ENCODE assay signal across 3 cellular contexts in the genomic region with DNA sequence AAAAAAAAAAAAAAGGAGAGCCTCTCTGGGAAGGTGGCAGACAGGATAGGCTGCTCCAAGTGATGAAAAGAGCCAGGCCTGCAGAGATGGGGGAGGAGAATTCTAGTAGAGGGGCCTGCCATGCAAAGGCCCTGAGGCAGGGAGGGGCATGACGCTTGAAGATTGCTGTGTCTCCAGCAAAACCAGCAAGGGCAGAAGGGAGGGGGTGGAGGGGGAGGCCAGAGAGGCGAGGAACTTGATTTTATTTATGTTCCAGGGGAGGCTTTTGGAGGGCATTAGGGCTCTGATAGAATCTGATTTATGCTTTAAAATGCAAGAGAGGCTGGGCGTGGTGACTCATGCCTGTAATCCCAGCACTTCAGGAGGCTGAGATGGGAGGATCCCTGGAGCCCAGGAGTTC.
TF ChIP-seq lines count a peak whose summit lies in the region.

No MANE protein-coding gene starts in this region.

TF ChIP-seq in SK-N-SH treated with all-trans-retinoic acid at 6 μM for 48 hours, 23 proteins besides CTCF, POLR2A, EP300 and RAD21 (continues in another document):
- TF ChIP-seq POU6F1 (CRISPR knock-in tag; IDR thresholded peaks at IDR 0.05; ENCODE audit: borderline replicate concordance, low read depth) = no peak
- TF ChIP-seq ZFP3 (CRISPR knock-in tag; IDR thresholded peaks at IDR 0.05) = no peak
- no peak for TF ChIP-seq ZC3H10 (CRISPR knock-in tag; IDR thresholded peaks at IDR 0.05)
- TF ChIP-seq PPARA (CRISPR knock-in tag; IDR thresholded peaks at IDR 0.05; ENCODE audit: borderline replicate concordance) = no peak
- no peak for TF ChIP-seq ISL1 (CRISPR knock-in tag; IDR thresholded peaks at IDR 0.05)
- no peak for TF ChIP-seq CREB5 (CRISPR knock-in tag; IDR thresholded peaks at IDR 0.05; ENCODE audit: low read depth)
- TF ChIP-seq PATZ1 (CRISPR knock-in tag; IDR thresholded peaks at IDR 0.05; ENCODE audit: borderline replicate concordance) = no peak
- TF ChIP-seq SNAI2 (CRISPR knock-in tag; IDR thresholded peaks at IDR 0.05) = no peak
- no peak for TF ChIP-seq GLIS3 (CRISPR knock-in tag; IDR thresholded peaks at IDR 0.05)

TF ChIP-seq in SK-N-SH, 30 proteins besides CTCF, POLR2A, EP300 and RAD21:
- TF ChIP-seq GABPA (IDR thresholded peaks at IDR 0.05; ENCODE audit: low read depth) = no peak
- TF ChIP-seq RXRA (IDR thresholded peaks at IDR 0.05; ENCODE audit: borderline replicate concordance, low read depth) = no peak
- TF ChIP-seq SMC3 (IDR thresholded peaks at IDR 0.05; ENCODE audit: low read depth, low read length) = no peak
- no peak for TF ChIP-seq JUND (IDR thresholded peaks at IDR 0.05)
- TF ChIP-seq TCF12 (IDR thresholded peaks at IDR 0.05) = no peak
- no peak for TF ChIP-seq POLR2AphosphoS5 (IDR thresholded peaks at IDR 0.05; ENCODE audit: low read depth, low read length)
- TF ChIP-seq, protein P1, sequence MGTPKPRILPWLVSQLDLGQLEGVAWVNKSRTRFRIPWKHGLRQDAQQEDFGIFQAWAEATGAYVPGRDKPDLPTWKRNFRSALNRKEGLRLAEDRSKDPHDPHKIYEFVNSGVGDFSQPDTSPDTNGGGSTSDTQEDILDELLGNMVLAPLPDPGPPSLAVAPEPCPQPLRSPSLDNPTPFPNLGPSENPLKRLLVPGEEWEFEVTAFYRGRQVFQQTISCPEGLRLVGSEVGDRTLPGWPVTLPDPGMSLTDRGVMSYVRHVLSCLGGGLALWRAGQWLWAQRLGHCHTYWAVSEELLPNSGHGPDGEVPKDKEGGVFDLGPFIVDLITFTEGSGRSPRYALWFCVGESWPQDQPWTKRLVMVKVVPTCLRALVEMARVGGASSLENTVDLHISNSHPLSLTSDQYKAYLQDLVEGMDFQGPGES (IDR thresholded peaks at IDR 0.05; ENCODE audit: low read depth, low read length) = no peak
- no peak for TF ChIP-seq TAF1 (IDR thresholded peaks at IDR 0.05; ENCODE audit: borderline replicate concordance, low read depth, low read length)
- no peak for TF ChIP-seq RCOR1 (IDR thresholded peaks at IDR 0.05; ENCODE audit: low read length)
- TF ChIP-seq, protein P2, sequence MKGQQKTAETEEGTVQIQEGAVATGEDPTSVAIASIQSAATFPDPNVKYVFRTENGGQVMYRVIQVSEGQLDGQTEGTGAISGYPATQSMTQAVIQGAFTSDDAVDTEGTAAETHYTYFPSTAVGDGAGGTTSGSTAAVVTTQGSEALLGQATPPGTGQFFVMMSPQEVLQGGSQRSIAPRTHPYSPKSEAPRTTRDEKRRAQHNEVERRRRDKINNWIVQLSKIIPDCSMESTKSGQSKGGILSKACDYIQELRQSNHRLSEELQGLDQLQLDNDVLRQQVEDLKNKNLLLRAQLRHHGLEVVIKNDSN (IDR thresholded peaks at IDR 0.05; ENCODE audit: borderline replicate concordance, low read depth) = no peak
- no peak for TF ChIP-seq MEF2A (IDR thresholded peaks at IDR 0.05; ENCODE audit: borderline replicate concordance, low read depth)
- no peak for TF ChIP-seq EZH2phosphoT487 (IDR thresholded peaks at IDR 0.05; ENCODE audit: borderline replicate concordance, low read depth)
- TF ChIP-seq TEAD4 (IDR thresholded peaks at IDR 0.05; ENCODE audit: borderline replicate concordance, insufficient read depth) = no peak

TF ChIP-seq in K562, 482 proteins besides CTCF, POLR2A, EP300 and RAD21:
- TF ChIP-seq ZBTB11 (CRISPR knock-in tag; IDR thresholded peaks at IDR 0.05) = no peak
- TF ChIP-seq MEIS2 (IDR thresholded peaks at IDR 0.05; ENCODE audit: partially characterized antibody) = peak; percentile 28
- TF ChIP-seq TCF7L2 (IDR thresholded peaks at IDR 0.05; ENCODE audit: low read depth, low read length) = no peak
- no peak for TF ChIP-seq GABPA (tag; conservative IDR thresholded peaks at IDR 0.05; ENCODE audit: low read depth)
- TF ChIP-seq ZNF717 (CRISPR knock-in tag; IDR thresholded peaks at IDR 0.05) = no peak
- no peak for TF ChIP-seq POU5F1 (IDR thresholded peaks at IDR 0.05; ENCODE audit: borderline replicate concordance, low read depth, low read length, partially characterized antibody)
- TF ChIP-seq, protein P3, sequence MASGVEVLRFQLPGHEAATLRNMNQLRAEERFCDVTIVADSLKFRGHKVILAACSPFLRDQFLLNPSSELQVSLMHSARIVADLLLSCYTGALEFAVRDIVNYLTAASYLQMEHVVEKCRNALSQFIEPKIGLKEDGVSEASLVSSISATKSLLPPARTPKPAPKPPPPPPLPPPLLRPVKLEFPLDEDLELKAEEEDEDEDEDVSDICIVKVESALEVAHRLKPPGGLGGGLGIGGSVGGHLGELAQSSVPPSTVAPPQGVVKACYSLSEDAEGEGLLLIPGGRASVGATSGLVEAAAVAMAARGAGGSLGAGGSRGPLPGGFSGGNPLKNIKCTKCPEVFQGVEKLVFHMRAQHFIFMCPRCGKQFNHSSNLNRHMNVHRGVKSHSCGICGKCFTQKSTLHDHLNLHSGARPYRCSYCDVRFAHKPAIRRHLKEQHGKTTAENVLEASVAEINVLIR (CRISPR knock-in tag; IDR thresholded peaks at IDR 0.05) = no peak
- 0 out of 2 replicates have a peak, but pooled peaks have one; percentile 16 for TF ChIP-seq FOSL1 (tag; conservative IDR thresholded peaks at IDR 0.05)
- TF ChIP-seq KDM1A (IDR thresholded peaks at IDR 0.05) = 0 out of 4 replicates have a peak, but pooled peaks of 1 of the 2 experiments have one; percentile 7
